Comparison of ENCODE assay signal across 1 cellular context in genomic region chr5:31682847-31683246, GRCh38.
TF ChIP-seq lines count a peak whose summit lies in the region.

No MANE protein-coding gene starts in this region.

TF ChIP-seq in GM23338, 12 proteins besides CTCF, POLR2A, EP300 and RAD21 (continued from another document):
- TF ChIP-seq, protein P1, sequence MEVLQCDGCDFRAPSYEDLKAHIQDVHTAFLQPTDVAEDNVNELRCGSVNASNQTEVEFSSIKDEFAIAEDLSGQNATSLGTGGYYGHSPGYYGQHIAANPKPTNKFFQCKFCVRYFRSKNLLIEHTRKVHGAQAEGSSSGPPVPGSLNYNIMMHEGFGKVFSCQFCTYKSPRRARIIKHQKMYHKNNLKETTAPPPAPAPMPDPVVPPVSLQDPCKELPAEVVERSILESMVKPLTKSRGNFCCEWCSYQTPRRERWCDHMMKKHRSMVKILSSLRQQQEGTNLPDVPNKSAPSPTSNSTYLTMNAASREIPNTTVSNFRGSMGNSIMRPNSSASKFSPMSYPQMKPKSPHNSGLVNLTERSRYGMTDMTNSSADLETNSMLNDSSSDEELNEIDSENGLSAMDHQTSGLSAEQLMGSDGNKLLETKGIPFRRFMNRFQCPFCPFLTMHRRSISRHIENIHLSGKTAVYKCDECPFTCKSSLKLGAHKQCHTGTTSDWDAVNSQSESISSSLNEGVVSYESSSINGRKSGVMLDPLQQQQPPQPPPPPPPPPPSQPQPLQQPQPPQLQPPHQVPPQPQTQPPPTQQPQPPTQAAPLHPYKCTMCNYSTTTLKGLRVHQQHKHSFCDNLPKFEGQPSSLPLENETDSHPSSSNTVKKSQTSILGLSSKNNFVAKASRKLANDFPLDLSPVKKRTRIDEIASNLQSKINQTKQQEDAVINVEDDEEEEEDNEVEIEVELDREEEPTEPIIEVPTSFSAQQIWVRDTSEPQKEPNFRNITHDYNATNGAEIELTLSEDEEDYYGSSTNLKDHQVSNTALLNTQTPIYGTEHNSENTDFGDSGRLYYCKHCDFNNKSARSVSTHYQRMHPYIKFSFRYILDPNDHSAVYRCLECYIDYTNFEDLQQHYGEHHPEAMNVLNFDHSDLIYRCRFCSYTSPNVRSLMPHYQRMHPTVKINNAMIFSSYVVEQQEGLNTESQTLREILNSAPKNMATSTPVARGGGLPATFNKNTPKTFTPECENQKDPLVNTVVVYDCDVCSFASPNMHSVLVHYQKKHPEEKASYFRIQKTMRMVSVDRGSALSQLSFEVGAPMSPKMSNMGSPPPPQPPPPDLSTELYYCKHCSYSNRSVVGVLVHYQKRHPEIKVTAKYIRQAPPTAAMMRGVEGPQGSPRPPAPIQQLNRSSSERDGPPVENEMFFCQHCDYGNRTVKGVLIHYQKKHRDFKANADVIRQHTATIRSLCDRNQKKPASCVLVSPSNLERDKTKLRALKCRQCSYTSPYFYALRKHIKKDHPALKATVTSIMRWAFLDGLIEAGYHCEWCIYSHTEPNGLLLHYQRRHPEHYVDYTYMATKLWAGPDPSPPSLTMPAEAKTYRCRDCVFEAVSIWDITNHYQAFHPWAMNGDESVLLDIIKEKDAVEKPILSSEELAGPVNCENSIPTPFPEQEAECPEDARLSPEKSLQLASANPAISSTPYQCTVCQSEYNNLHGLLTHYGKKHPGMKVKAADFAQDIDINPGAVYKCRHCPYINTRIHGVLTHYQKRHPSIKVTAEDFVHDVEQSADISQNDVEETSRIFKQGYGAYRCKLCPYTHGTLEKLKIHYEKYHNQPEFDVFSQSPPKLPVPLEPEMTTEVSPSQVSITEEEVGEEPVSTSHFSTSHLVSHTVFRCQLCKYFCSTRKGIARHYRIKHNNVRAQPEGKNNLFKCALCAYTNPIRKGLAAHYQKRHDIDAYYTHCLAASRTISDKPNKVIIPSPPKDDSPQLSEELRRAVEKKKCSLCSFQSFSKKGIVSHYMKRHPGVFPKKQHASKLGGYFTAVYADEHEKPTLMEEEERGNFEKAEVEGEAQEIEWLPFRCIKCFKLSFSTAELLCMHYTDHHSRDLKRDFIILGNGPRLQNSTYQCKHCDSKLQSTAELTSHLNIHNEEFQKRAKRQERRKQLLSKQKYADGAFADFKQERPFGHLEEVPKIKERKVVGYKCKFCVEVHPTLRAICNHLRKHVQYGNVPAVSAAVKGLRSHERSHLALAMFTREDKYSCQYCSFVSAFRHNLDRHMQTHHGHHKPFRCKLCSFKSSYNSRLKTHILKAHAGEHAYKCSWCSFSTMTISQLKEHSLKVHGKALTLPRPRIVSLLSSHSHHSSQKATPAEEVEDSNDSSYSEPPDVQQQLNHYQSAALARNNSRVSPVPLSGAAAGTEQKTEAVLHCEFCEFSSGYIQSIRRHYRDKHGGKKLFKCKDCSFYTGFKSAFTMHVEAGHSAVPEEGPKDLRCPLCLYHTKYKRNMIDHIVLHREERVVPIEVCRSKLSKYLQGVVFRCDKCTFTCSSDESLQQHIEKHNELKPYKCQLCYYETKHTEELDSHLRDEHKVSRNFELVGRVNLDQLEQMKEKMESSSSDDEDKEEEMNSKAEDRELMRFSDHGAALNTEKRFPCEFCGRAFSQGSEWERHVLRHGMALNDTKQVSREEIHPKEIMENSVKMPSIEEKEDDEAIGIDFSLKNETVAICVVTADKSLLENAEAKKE (CRISPR knock-in tag; IDR thresholded peaks at IDR 0.05) = no peak
- TF ChIP-seq ETS1 (IDR thresholded peaks at IDR 0.05) = no peak
- TF ChIP-seq JUNB (IDR thresholded peaks at IDR 0.05; ENCODE audit: unreplicated experiment) = no peak
- TF ChIP-seq, protein P2, sequence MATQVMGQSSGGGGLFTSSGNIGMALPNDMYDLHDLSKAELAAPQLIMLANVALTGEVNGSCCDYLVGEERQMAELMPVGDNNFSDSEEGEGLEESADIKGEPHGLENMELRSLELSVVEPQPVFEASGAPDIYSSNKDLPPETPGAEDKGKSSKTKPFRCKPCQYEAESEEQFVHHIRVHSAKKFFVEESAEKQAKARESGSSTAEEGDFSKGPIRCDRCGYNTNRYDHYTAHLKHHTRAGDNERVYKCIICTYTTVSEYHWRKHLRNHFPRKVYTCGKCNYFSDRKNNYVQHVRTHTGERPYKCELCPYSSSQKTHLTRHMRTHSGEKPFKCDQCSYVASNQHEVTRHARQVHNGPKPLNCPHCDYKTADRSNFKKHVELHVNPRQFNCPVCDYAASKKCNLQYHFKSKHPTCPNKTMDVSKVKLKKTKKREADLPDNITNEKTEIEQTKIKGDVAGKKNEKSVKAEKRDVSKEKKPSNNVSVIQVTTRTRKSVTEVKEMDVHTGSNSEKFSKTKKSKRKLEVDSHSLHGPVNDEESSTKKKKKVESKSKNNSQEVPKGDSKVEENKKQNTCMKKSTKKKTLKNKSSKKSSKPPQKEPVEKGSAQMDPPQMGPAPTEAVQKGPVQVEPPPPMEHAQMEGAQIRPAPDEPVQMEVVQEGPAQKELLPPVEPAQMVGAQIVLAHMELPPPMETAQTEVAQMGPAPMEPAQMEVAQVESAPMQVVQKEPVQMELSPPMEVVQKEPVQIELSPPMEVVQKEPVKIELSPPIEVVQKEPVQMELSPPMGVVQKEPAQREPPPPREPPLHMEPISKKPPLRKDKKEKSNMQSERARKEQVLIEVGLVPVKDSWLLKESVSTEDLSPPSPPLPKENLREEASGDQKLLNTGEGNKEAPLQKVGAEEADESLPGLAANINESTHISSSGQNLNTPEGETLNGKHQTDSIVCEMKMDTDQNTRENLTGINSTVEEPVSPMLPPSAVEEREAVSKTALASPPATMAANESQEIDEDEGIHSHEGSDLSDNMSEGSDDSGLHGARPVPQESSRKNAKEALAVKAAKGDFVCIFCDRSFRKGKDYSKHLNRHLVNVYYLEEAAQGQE (IDR thresholded peaks at IDR 0.05; ENCODE audit: unreplicated experiment) = no peak
- no peak for TF ChIP-seq EZH2phosphoT487 (IDR thresholded peaks at IDR 0.05; ENCODE audit: unreplicated experiment)
- TF ChIP-seq ZNF331 (CRISPR knock-in tag; IDR thresholded peaks at IDR 0.05; ENCODE audit: low read depth) = no peak
